Comparison of ENCODE assay signal across 11 cellular contexts in the genomic region with DNA sequence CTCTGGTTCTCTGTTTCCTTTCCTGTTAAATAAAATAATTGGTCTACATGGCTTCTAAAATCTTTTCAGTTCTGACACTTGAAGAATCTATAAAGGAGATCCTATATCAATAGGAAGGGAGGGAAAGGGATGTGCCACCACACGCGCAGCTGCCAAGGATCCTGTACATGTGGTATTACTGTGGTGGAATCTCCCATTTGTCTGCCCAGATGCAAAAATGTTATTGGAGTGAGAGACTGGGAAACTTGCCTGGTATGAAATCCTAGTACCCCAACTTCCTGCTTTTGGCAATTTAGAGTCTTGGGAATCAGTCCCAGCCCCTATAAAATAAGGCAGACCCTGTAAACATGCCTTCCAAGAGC.
DNase-seq lines count a peak whose midpoint lies in the region; ATAC-seq and TF ChIP-seq lines count a peak whose summit lies in the region.
"Had no signal": no experiment of that assay in that cellular context is flagged by ENCODE, and none has a peak within 500 bp of the region (broad histone marks: within the 10 kb centered on the region; RNA-seq: fewer than 3 reads in every experiment).

No MANE protein-coding gene starts in this region.

- intact Hi-C loops in ascending aorta (cut with DNase I) (loop anchor here (1.0 kb wide), 2 partner anchors 23 to 82 kb away; partner anchors contain the start of gene PICALM), lower lobe of right lung (cut with DNase I) (no loop called here)

- ATAC-seq in lower lobe of right lung (no peak), HG03175 (IDR thresholded peaks at IDR 0.05; ENCODE audit: unreplicated experiment) (no peak)
- ATAC-seq in stimulated activated naive B cell treated with anti-CD40 and anti-IgM and Interleukin-4, amounts not matched to agents 10 μg/mL and 1 μg/mL and 100 μg/mL, for 72 hours (replicated peaks): no peak

- H3K4me1 ChIP-seq in ascending aorta (peaks cover 7 to 30% of the 10 kb centered on the region in 2 donors), lower lobe of right lung (peaks cover 30% of the 10 kb centered on the region)

- H3K27me3 ChIP-seq in ascending aorta (no peaks in the 10 kb centered on the region), lower lobe of right lung (ENCODE audit: low read depth) (no peaks in the 10 kb centered on the region)
- H3K27me3 ChIP-seq: adrenal gland had no signal

- H3K4me3 ChIP-seq in ascending aorta: no peak overlapping the region
- no peak overlapping the region for H3K4me3 ChIP-seq in lower lobe of right lung
- H3K4me3 ChIP-seq: adrenal gland had no signal

- TF ChIP-seq CTCF in HFFc6 (IDR thresholded peaks at IDR 0.05): no peak
- TF ChIP-seq CTCF in ascending aorta (IDR thresholded peaks at IDR 0.05): no peak
- TF ChIP-seq CTCF in lower lobe of right lung (IDR thresholded peaks at IDR 0.05): no peak

- H3K36me3 Mint-ChIP-seq in HFFc6 (ENCODE audit: low read depth): no peaks in the 10 kb centered on the region
- no peaks in the 10 kb centered on the region for H3K36me3 Mint-ChIP-seq in stimulated activated naive B cell treated with anti-CD40 and anti-IgM and Interleukin-4, amounts not matched to agents 10 μg/mL and 1 μg/mL and 100 μg/mL, for 72 hours

- H3K4me3 Mint-ChIP-seq in HFFc6: peak overlapping the region; percentile 21; the same call in 1 of the 2 replicates
- no peak overlapping the region for H3K4me3 Mint-ChIP-seq in stimulated activated naive B cell treated with anti-CD40 and anti-IgM and Interleukin-4, amounts not matched to agents 10 μg/mL and 1 μg/mL and 100 μg/mL, for 72 hours
- H3K4me3 Mint-ChIP-seq: stimulated activated naive CD8-positive, alpha-beta T cell treated with anti-CD3 and anti-CD28 coated beads, Interleukin-15, Interleukin-2, amounts not matched to agents 100 ng/mL and 50 ng/mL, for 24 hours had no signal

- no peaks in the 10 kb centered on the region; the same call in 1 of the 2 replicates for H3K27me3 Mint-ChIP-seq in HFFc6 (ENCODE audit: insufficient read depth)
- H3K27me3 Mint-ChIP-seq in stimulated activated naive B cell treated with anti-CD40 and anti-IgM and Interleukin-4, amounts not matched to agents 10 μg/mL and 1 μg/mL and 100 μg/mL, for 72 hours: no peaks in the 10 kb centered on the region
- H3K27me3 Mint-ChIP-seq: stimulated activated naive CD8-positive, alpha-beta T cell treated with anti-CD3 and anti-CD28 coated beads, Interleukin-15, Interleukin-2, amounts not matched to agents 100 ng/mL and 50 ng/mL, for 24 hours had no signal

- H3K9me3 ChIP-seq in ascending aorta: no peaks in the 10 kb centered on the region
- H3K9me3 ChIP-seq in lower lobe of right lung: no peaks in the 10 kb centered on the region
- H3K9me3 ChIP-seq: adrenal gland had no signal

- no peaks in the 10 kb centered on the region for H3K9me3 Mint-ChIP-seq in HFFc6
- no peaks in the 10 kb centered on the region for H3K9me3 Mint-ChIP-seq in stimulated activated naive B cell treated with anti-CD40 and anti-IgM and Interleukin-4, amounts not matched to agents 10 μg/mL and 1 μg/mL and 100 μg/mL, for 72 hours
- H3K9me3 Mint-ChIP-seq: stimulated activated naive CD8-positive, alpha-beta T cell treated with anti-CD3 and anti-CD28 coated beads, Interleukin-15, Interleukin-2, amounts not matched to agents 100 ng/mL and 50 ng/mL, for 24 hours had no signal

- H3K36me3 ChIP-seq in ascending aorta: no peaks in the 10 kb centered on the region
- H3K36me3 ChIP-seq in lower lobe of right lung: no peaks in the 10 kb centered on the region
- H3K36me3 ChIP-seq: adrenal gland had no signal

- H3K4me1 Mint-ChIP-seq in HFFc6 (ENCODE audit: low read depth): peaks cover 33% of the 10 kb centered on the region
- peaks cover 10 to 17% of the 10 kb centered on the region in 2 donors for H3K4me1 Mint-ChIP-seq in stimulated activated naive B cell treated with anti-CD40 and anti-IgM and Interleukin-4, amounts not matched to agents 10 μg/mL and 1 μg/mL and 100 μg/mL, for 72 hours

- H3K27ac Mint-ChIP-seq in HFFc6: peak overlapping the region; percentile 80
- H3K27ac Mint-ChIP-seq in stimulated activated naive B cell treated with anti-CD40 and anti-IgM and Interleukin-4, amounts not matched to agents 10 μg/mL and 1 μg/mL and 100 μg/mL, for 72 hours: no peak overlapping the region
- H3K27ac Mint-ChIP-seq: stimulated activated naive CD8-positive, alpha-beta T cell treated with anti-CD3 and anti-CD28 coated beads, Interleukin-15, Interleukin-2, amounts not matched to agents 100 ng/mL and 50 ng/mL, for 24 hours had no signal

- H3K27ac ChIP-seq in ascending aorta (peak overlapping the region; percentile 71 to 82), lower lobe of right lung (peak overlapping the region; percentile 60), temporal lobe (ENCODE audit: low read depth, low read length) (peak overlapping the region; percentile 94)

- DNase-seq in HFFc6: no peak
- no peak for DNase-seq in ascending aorta (ENCODE audit: low spot score in 2 of 2)
- DNase-seq in lower lobe of right lung: no peak
- no peak for DNase-seq in stimulated activated CD4-positive, alpha-beta T cell treated with anti-CD3 and anti-CD28 coated beads, Interleukin-15, amount 100 ng/mL, for 24 hours
- DNase-seq in germinal center (ENCODE audit: low spot score): no peak
- DNase-seq in stimulated activated naive B cell treated with anti-CD40 and anti-IgM and Interleukin-4, amounts not matched to agents 10 μg/mL and 1 μg/mL and 100 μg/mL, for 72 hours: no peak
- DNase-seq: adrenal gland, SHP77 treated with DMSO at 0.1 percent for 48 hours had no signal
